ENCODE assay signal across 33 cellular contexts in the genomic region with DNA sequence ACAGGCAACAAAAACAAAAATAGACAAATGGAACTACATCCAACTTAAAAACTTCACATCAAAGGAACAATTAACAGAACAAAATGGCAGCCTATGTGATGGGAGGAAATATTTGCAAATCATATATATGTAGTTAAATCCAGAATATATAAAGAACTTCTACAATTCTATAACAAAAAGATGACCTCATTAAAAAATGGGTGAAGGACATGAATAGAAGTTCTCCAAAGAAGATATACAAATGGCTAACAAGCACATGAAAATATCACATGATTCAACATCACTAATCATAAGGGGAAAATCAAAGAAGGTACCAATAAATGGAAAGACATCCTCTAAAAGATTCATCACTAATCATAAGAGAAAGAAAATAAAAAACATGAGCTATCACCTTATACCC.
A peak's percentile ranks its signal among the peaks of the same experiment; 100 is the strongest.
DNase-seq lines count a peak whose midpoint lies in the region; ATAC-seq, FAIRE-seq and TF ChIP-seq lines count a peak whose summit lies in the region.
"Had no signal": no experiment of that assay in that cellular context is flagged by ENCODE, and none has a peak within 500 bp of the region (broad histone marks: within the 10 kb centered on the region; RNA-seq: fewer than 3 reads in every experiment).

No MANE protein-coding gene starts in this region.

- DNase-seq in HepG2 (ENCODE audit: low spot score) (no peak), right lobe of liver (no peak), left ventricle myocardium superior (no peak), NCI-H187 treated with DMSO at 0.1 percent for 48 hours (lab: John Stamatoyannopoulos, UW) (no peak)
- DNase-seq: 8988T; ACHN; AML-193; BE2C; C1 segment of cervical spinal cord; Caco-2; Calu3; CD4-positive, alpha-beta memory T cell; CD4-positive, alpha-beta T cell; CD4-positive, CD25-positive, alpha-beta regulatory T cell; CD8-positive, alpha-beta memory T cell; CD8-positive, alpha-beta T cell; COR-L47; DMS 273 treated with DMSO at 0.1 percent for 48 hours; DMS153; DMS53; DMS79; DMS79 treated with DMSO at 0.1 percent for 48 hours; DND-41; EL had no signal

- in situ Hi-C loops in HepG2 (cut with HindIII; ENCODE audit: extremely low pct_ligation_motif_present, low pct_unique_long_range_greater_than_20kb), result no loop called here

- H3K4me3 ChIP-seq in HepG2 (replicated peaks in 1 of 3; ENCODE audit: insufficient read depth in 1 of 3, low read depth in 2 of 3, low read length in 3 of 3), result no peak overlapping the region
- H3K4me3 ChIP-seq in right lobe of liver, result no peak overlapping the region
- no peak overlapping the region for H3K4me3 ChIP-seq in HEK293 (ENCODE audit: low read depth, low read length)
- H3K4me3 ChIP-seq: A549; BLaER1; BLaER1 treated with 17β-estradiol and CSF1 and Interleukin-3, amounts not matched to agents 10 nM and 100 nM had no signal

- no peak for TF ChIP-seq RAD21 in HepG2 (CRISPR knock-in tag; IDR thresholded peaks at IDR 0.05)

- no peaks in the 10 kb centered on the region for H3K79me2 ChIP-seq in HepG2 (ENCODE audit: insufficient read depth, low read length)

- TF ChIP-seq EP300 in HepG2 (IDR thresholded peaks at IDR 0.05; ENCODE audit: low read depth in 2 of 2, low read length in 2 of 2), result no peak
- no peak for TF ChIP-seq EP300 in HepG2 (CRISPR knock-in tag; IDR thresholded peaks at IDR 0.05; ENCODE audit: borderline replicate concordance)

- H3K9me3 ChIP-seq in HepG2 (ENCODE audit: low read length) (no peaks in the 10 kb centered on the region), right lobe of liver (no peaks in the 10 kb centered on the region), HEK293 (ENCODE audit: control insufficient read depth, insufficient read depth, low read depth, low read length) (no peaks in the 10 kb centered on the region)
- H3K9me3 ChIP-seq: A549, BE2C, BLaER1, Caco-2 had no signal

- TF ChIP-seq POLR2A in HepG2 (IDR thresholded peaks at IDR 0.05; ENCODE audit: insufficient read depth in 1 of 2, low read depth in 2 of 2, low read length in 2 of 2) (no peak), right lobe of liver (IDR thresholded peaks at IDR 0.05) (no peak)

- H3K4me1 ChIP-seq in HepG2 (ENCODE audit: insufficient read depth, low read length) (peaks cover 12% of the 10 kb centered on the region), right lobe of liver (no peaks in the 10 kb centered on the region), HEK293 (ENCODE audit: control insufficient read depth, insufficient read depth, low read length) (no peaks in the 10 kb centered on the region)
- H3K4me1 ChIP-seq: A549, BE2C, BLaER1, Caco-2 had no signal

- H3K4me2 ChIP-seq in HepG2 (ENCODE audit: low read depth, low read length), result no peak overlapping the region
- H3K4me2 ChIP-seq: A549; BLaER1; BLaER1 treated with 17β-estradiol and CSF1 and Interleukin-3, amounts not matched to agents 10 nM and 100 nM had no signal

- H4K20me1 ChIP-seq in HepG2 (ENCODE audit: insufficient read depth, low read length), result no peaks in the 10 kb centered on the region
- H4K20me1 ChIP-seq: BLaER1; BLaER1 treated with 17β-estradiol and CSF1 and Interleukin-3, amounts not matched to agents 10 nM and 100 nM had no signal

- ATAC-seq in HepG2 (no peak), right lobe of liver (no peak), left ventricle myocardium superior (no peak)
- ATAC-seq: A549; CD8-positive, alpha-beta T cell had no signal

- FAIRE-seq in HepG2 (lab: Jason Lieb, UNC) (no peak), colon (lab: Jason Lieb, UNC) (peak; percentile 10)
- FAIRE-seq: A204.1, D721Med had no signal

- H2AFZ ChIP-seq in HepG2 (ENCODE audit: low read length), result no peak overlapping the region

- H3K27ac ChIP-seq in HepG2 (ENCODE audit: extremely low read length, insufficient read depth, low read length) (no peak overlapping the region), right lobe of liver (no peak overlapping the region), HEK293 (ENCODE audit: extremely low read depth, low read depth, low read length) (no peak overlapping the region)
- H3K27ac ChIP-seq: 22Rv1; A549; BLaER1; BLaER1 treated with 17β-estradiol and CSF1 and Interleukin-3, amounts not matched to agents 10 nM and 100 nM; C4-2B had no signal

- H3K9ac ChIP-seq in HepG2 (ENCODE audit: insufficient read depth, low read depth, low read length), result no peak overlapping the region
- H3K9ac ChIP-seq: BLaER1; BLaER1 treated with 17β-estradiol and CSF1 and Interleukin-3, amounts not matched to agents 10 nM and 100 nM had no signal

- POLR2A ChIA-PET in HepG2 (lab: Yijun Ruan, JAX), result no interaction called here
- POLR2A ChIA-PET in HEK293 (lab: Yijun Ruan, JAX), result no interaction called here

- no peaks in the 10 kb centered on the region for H3K36me3 ChIP-seq in HepG2 (replicated peaks in 1 of 2; ENCODE audit: control insufficient read depth in 1 of 2, insufficient read depth in 2 of 2, low read length in 2 of 2)
- no peaks in the 10 kb centered on the region for H3K36me3 ChIP-seq in right lobe of liver
- H3K36me3 ChIP-seq in HEK293 (ENCODE audit: control insufficient read depth in 2 of 2, insufficient read depth in 1 of 2, low read length in 2 of 2), result no peaks in the 10 kb centered on the region
- H3K36me3 ChIP-seq: BE2C; BLaER1; BLaER1 treated with 17β-estradiol and CSF1 and Interleukin-3, amounts not matched to agents 10 nM and 100 nM had no signal

- TF ChIP-seq CTCF in HepG2 (CRISPR knock-in tag; IDR thresholded peaks at IDR 0.05) (no peak), right lobe of liver (IDR thresholded peaks at IDR 0.05) (no peak), HEK293 (tag by site-specific recombination; IDR thresholded peaks at IDR 0.05) (no peak)

- CTCF ChIA-PET in HepG2 (lab: Yijun Ruan, JAX; ENCODE audit: low intra/inter-chr PET ratio, low total read pairs) (no interaction called here), HEK293 (lab: Yijun Ruan, JAX) (no interaction called here)

- intact Hi-C loops in HepG2 (cut with micrococcal nuclease; ENCODE audit: unreplicated experiment) (no loop called here), right lobe of liver (cut with DNase I) (no loop called here), left ventricle myocardium superior (cut with micrococcal nuclease) (no loop called here)

- no TSS peak for BruUV-seq in HepG2 (replicated peaks; lab: Mats Ljungman, UMichigan)

- H3K27me3 ChIP-seq in HepG2 (ENCODE audit: control insufficient read depth in 1 of 2, insufficient read depth in 2 of 2, low read length in 2 of 2), result no peaks in the 10 kb centered on the region
- no peaks in the 10 kb centered on the region for H3K27me3 ChIP-seq in right lobe of liver
- H3K27me3 ChIP-seq: BE2C; BLaER1; BLaER1 treated with 17β-estradiol and CSF1 and Interleukin-3, amounts not matched to agents 10 nM and 100 nM had no signal

TF ChIP-seq in HepG2, 621 proteins besides CTCF, POLR2A, EP300 and RAD21:
- TF ChIP-seq NFE2 (CRISPR knock-in tag; IDR thresholded peaks at IDR 0.05) (no peak), ATF7 (IDR thresholded peaks at IDR 0.05) (peak; percentile 65), ATF7 (CRISPR knock-in tag; IDR thresholded peaks at IDR 0.05) (no peak)

TF ChIP-seq in HEK293, 187 proteins besides CTCF, POLR2A, EP300 and RAD21:
- TF ChIP-seq ZNF629 (tag by site-specific recombination; IDR thresholded peaks at IDR 0.05), result no peak
- TF ChIP-seq, protein P1, sequence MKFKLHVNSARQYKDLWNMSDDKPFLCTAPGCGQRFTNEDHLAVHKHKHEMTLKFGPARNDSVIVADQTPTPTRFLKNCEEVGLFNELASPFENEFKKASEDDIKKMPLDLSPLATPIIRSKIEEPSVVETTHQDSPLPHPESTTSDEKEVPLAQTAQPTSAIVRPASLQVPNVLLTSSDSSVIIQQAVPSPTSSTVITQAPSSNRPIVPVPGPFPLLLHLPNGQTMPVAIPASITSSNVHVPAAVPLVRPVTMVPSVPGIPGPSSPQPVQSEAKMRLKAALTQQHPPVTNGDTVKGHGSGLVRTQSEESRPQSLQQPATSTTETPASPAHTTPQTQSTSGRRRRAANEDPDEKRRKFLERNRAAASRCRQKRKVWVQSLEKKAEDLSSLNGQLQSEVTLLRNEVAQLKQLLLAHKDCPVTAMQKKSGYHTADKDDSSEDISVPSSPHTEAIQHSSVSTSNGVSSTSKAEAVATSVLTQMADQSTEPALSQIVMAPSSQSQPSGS (tag by site-specific recombination; IDR thresholded peaks at IDR 0.05; ENCODE audit: low read depth), result peak; percentile 73
